In the genomic region with DNA sequence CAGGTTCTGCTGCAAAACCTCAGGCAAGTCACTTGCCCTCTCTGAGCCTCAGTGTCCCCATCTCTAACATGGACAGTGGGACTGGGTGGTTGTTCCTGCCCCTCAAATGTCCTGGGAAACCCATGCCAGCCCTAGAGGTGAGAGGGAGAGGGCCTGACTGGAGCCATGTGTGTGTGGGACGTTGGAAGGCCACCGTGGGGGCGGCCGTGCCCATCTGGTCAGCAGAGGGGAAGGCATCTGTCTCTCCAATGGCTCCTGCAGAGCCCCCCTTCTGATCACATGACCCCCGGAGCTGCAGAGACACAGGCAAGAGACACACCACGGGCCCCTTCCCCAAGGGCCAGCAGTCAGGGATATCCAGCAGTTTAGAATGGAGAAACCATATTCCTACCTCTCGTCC, we compare ENCODE assay signal across 9 cellular contexts. TPM values are rescaled to one million over a fixed set of nuclear protein-coding genes. Genes with fewer than 3 reads are reported as not detected.
DNase-seq lines count a peak whose midpoint lies in the region; ATAC-seq and TF ChIP-seq lines count a peak whose summit lies in the region.
"Had no signal": no experiment of that assay in that cellular context is flagged by ENCODE, and none has a peak within 500 bp of the region (broad histone marks: within the 10 kb centered on the region; RNA-seq: fewer than 3 reads in every experiment).

No MANE protein-coding gene starts in this region.

- H3K9me3 ChIP-seq in SK-N-SH (no peaks in the 10 kb centered on the region), esophagus squamous epithelium (no peaks in the 10 kb centered on the region), skeletal muscle tissue (ENCODE audit: control insufficient read depth in 3 of 3, low read length in 3 of 3) (no peaks in the 10 kb centered on the region)

- peaks cover 24% of the 10 kb centered on the region for H3K79me2 ChIP-seq in SK-N-SH (ENCODE audit: insufficient read depth)

- H3K4me3 ChIP-seq in SK-N-SH (ENCODE audit: low read depth in 2 of 2, low read length in 1 of 2) (peak overlapping the region; percentile 64 to 76), esophagus squamous epithelium (peak overlapping the region in 2 of 4 donors; percentile 71 to 74), skeletal muscle tissue (ENCODE audit: low read length in 3 of 3) (peak overlapping the region in 2 of 3 donors; percentile 13 to 52)

- TF ChIP-seq EP300 in SK-N-SH (IDR thresholded peaks at IDR 0.05; ENCODE audit: borderline replicate concordance in 1 of 2, low read depth in 1 of 2, low read length in 1 of 2): no peak

- 71% methylated on average over 7 of the region's 7 CpGs for WGBS in SK-N-SH (ENCODE audit: low lambda C conversion rate)
- WGBS in esophagus squamous epithelium, 2 donors: 64 to 84% methylated on average over 4 to 6 of the region's 7 CpGs

- ATAC-seq in SK-N-SH treated with all-trans-retinoic acid at 6 μM for 48 hours: no peak

- no peak for TF ChIP-seq CTCF in SK-N-SH (IDR thresholded peaks at IDR 0.05)
- no peak for TF ChIP-seq CTCF in esophagus squamous epithelium (IDR thresholded peaks at IDR 0.05)

- H3K27ac ChIP-seq in SK-N-SH (ENCODE audit: low read depth in 2 of 2, low read length in 1 of 2): peak overlapping the region; percentile 48 to 84; a peak in 2 of 4 replicates
- peak overlapping the region in 3 of 4 donors; percentile 34 to 69 (median 49) for H3K27ac ChIP-seq in esophagus squamous epithelium
- no peak overlapping the region for H3K27ac ChIP-seq in skeletal muscle tissue (ENCODE audit: low read depth, low read length)

- H2AFZ ChIP-seq in SK-N-SH (ENCODE audit: low read depth): no peak overlapping the region

- peak overlapping the region; percentile 90 for H3K4me2 ChIP-seq in SK-N-SH

- no peak for TF ChIP-seq POLR2A in esophagus squamous epithelium (IDR thresholded peaks at IDR 0.05)

- H3K36me3 ChIP-seq in SK-N-SH (replicated peaks in 1 of 2; ENCODE audit: control insufficient read depth in 1 of 2, insufficient read depth in 2 of 2, low read length in 1 of 2) (peaks cover 0 to 3% of the 10 kb centered on the region in 2 experiments), esophagus squamous epithelium (no peaks in the 10 kb centered on the region), skeletal muscle tissue (ENCODE audit: control insufficient read depth in 3 of 3, insufficient read depth in 3 of 3, low read length in 3 of 3) (no peaks in the 10 kb centered on the region)

- H3K4me1 ChIP-seq in SK-N-SH (ENCODE audit: control insufficient read depth in 1 of 2, insufficient read depth in 2 of 2, low read depth in 1 of 2, low read length in 1 of 2) (peaks cover 0 to 20% of the 10 kb centered on the region in 2 experiments; a peak in 1 of 4 replicates), esophagus squamous epithelium (peaks cover 12 to 40% (median 15%) of the 10 kb centered on the region in 3 donors), skeletal muscle tissue (ENCODE audit: control insufficient read depth in 3 of 3, insufficient read depth in 3 of 3, low read length in 3 of 3) (peaks cover 0 to 9% (median 8%) of the 10 kb centered on the region in 3 donors)

- H3F3A ChIP-seq in SK-N-SH (replicated peaks; ENCODE audit: insufficient read depth): peaks cover 15% of the 10 kb centered on the region

- H3K9ac ChIP-seq in SK-N-SH (peak overlapping the region; percentile 72; the same call in 1 of the 2 replicates), skeletal muscle tissue (ENCODE audit: low read depth in 1 of 3, low read length in 3 of 3) (peak overlapping the region in 1 of 3 donors; percentile 50)

- H3K27me3 ChIP-seq in SK-N-SH (ENCODE audit: insufficient read depth) (no peaks in the 10 kb centered on the region), esophagus squamous epithelium (peaks cover 0 to 29% (median 3%) of the 10 kb centered on the region in 4 donors), skeletal muscle tissue (ENCODE audit: control insufficient read depth in 3 of 3, insufficient read depth in 3 of 3, low read length in 3 of 3) (peaks cover 12 to 19% (median 17%) of the 10 kb centered on the region in 3 donors)

- CTCF ChIA-PET in SK-N-SH (lab: Yijun Ruan, JAX): interaction anchor here (0.6 to 2.0 kb wide), 4 partner anchors 9 to 102 kb away, joined by 3 to 8 read pairs (median 4); no protein-coding TSS in a partner anchor

- peak; percentile 64 for DNase-seq in SK-N-SH
- DNase-seq in esophagus squamous epithelium (lab: John Stamatoyannopoulos, UW): no peak
- DNase-seq in DMS79 (lab: John Stamatoyannopoulos, UW): no peak
- no peak for DNase-seq in OCI-M2 (lab: John Stamatoyannopoulos, UW; ENCODE audit: unreplicated experiment)
- DNase-seq: 8988T had no signal

- H3K9me2 ChIP-seq in SK-N-SH: no peaks in the 10 kb centered on the region

- H4K20me1 ChIP-seq in SK-N-SH (ENCODE audit: insufficient read depth): no peaks in the 10 kb centered on the region

- POLR2A ChIA-PET in SK-N-SH (lab: Yijun Ruan, JAX): no interaction called here

- no peak for TF ChIP-seq RAD21 in SK-N-SH (IDR thresholded peaks at IDR 0.05; ENCODE audit: low read length)

- intact Hi-C loops in esophagus squamous epithelium (cut with DNase I): no loop called here

TF ChIP-seq in SK-N-SH, 30 proteins besides CTCF, POLR2A, EP300 and RAD21 (continues in another document):
- TF ChIP-seq FOXM1 (IDR thresholded peaks at IDR 0.05; ENCODE audit: low read depth) (no peak), MXI1 (IDR thresholded peaks at IDR 0.05; ENCODE audit: low read depth, low read length) (no peak), EZH2phosphoT487 (IDR thresholded peaks at IDR 0.05; ENCODE audit: borderline replicate concordance, low read depth) (no peak), FOXJ3 (CRISPR knock-in tag; IDR thresholded peaks at IDR 0.05) (no peak), MEF2A (IDR thresholded peaks at IDR 0.05; ENCODE audit: borderline replicate concordance, low read depth) (no peak), TAF1 (IDR thresholded peaks at IDR 0.05; ENCODE audit: borderline replicate concordance, low read depth, low read length) (no peak), TEAD4 (IDR thresholded peaks at IDR 0.05; ENCODE audit: borderline replicate concordance, insufficient read depth) (no peak)
- TF ChIP-seq, protein P1, sequence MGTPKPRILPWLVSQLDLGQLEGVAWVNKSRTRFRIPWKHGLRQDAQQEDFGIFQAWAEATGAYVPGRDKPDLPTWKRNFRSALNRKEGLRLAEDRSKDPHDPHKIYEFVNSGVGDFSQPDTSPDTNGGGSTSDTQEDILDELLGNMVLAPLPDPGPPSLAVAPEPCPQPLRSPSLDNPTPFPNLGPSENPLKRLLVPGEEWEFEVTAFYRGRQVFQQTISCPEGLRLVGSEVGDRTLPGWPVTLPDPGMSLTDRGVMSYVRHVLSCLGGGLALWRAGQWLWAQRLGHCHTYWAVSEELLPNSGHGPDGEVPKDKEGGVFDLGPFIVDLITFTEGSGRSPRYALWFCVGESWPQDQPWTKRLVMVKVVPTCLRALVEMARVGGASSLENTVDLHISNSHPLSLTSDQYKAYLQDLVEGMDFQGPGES (IDR thresholded peaks at IDR 0.05; ENCODE audit: low read depth, low read length): no peak

TF ChIP-seq in SK-N-SH treated with all-trans-retinoic acid at 6 μM for 48 hours, 23 proteins besides CTCF, POLR2A, EP300 and RAD21 (continues in another document):
- TF ChIP-seq, protein P2, sequence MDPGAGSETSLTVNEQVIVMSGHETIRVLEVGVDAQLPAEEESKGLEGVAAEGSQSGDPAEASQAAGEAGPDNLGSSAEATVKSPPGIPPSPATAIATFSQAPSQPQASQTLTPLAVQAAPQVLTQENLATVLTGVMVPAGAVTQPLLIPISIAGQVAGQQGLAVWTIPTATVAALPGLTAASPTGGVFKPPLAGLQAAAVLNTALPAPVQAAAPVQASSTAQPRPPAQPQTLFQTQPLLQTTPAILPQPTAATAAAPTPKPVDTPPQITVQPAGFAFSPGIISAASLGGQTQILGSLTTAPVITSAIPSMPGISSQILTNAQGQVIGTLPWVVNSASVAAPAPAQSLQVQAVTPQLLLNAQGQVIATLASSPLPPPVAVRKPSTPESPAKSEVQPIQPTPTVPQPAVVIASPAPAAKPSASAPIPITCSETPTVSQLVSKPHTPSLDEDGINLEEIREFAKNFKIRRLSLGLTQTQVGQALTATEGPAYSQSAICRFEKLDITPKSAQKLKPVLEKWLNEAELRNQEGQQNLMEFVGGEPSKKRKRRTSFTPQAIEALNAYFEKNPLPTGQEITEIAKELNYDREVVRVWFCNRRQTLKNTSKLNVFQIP (CRISPR knock-in tag; IDR thresholded peaks at IDR 0.05; ENCODE audit: borderline replicate concordance, low read depth): no peak
- TF ChIP-seq, protein P3, sequence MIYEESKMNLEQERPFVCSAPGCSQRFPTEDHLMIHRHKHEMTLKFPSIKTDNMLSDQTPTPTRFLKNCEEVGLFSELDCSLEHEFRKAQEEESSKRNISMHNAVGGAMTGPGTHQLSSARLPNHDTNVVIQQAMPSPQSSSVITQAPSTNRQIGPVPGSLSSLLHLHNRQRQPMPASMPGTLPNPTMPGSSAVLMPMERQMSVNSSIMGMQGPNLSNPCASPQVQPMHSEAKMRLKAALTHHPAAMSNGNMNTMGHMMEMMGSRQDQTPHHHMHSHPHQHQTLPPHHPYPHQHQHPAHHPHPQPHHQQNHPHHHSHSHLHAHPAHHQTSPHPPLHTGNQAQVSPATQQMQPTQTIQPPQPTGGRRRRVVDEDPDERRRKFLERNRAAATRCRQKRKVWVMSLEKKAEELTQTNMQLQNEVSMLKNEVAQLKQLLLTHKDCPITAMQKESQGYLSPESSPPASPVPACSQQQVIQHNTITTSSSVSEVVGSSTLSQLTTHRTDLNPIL (CRISPR knock-in tag; IDR thresholded peaks at IDR 0.05; ENCODE audit: low read depth): no peak
- TF ChIP-seq ZC3H10 (CRISPR knock-in tag; IDR thresholded peaks at IDR 0.05) (no peak), OSR1 (CRISPR knock-in tag; IDR thresholded peaks at IDR 0.05) (no peak)

RNA-seq across cellular contexts. Expression of a gene that starts 1.7 kb away (rescaled TPM):
- 31.0 and 35.7 TPM in 2 replicates for polyA plus RNA-seq in SK-N-SH (2012; rRNA removed)
- polyA plus RNA-seq in SK-N-SH (2012; cell fraction: cytosol; rRNA removed): 10.3 and 15.7 TPM in 2 replicates
- 167 and 203 TPM in 2 replicates for polyA plus RNA-seq in SK-N-SH (2012; cell fraction: nucleus; rRNA removed)
- total RNA-seq in esophagus squamous epithelium (1 to 10 TPM; 1.3 to 9.7 (median 1.6) TPM), skeletal muscle tissue (20.4 TPM)

RNA-seq across cellular contexts. Expression of a gene that starts 13.5 kb away (rescaled TPM):
- polyA plus RNA-seq in SK-N-SH (2012; rRNA removed): 36.6 and 37.0 TPM in 2 replicates
- polyA plus RNA-seq in SK-N-SH (2012; cell fraction: cytosol; rRNA removed): 21.4 and 22.4 TPM in 2 replicates
- polyA plus RNA-seq in SK-N-SH (2012; cell fraction: nucleus; rRNA removed): 98.3 and 112 TPM in 2 replicates
- total RNA-seq in esophagus squamous epithelium (10 to 100 TPM; 31.0 to 74.6 (median 43.7) TPM), skeletal muscle tissue (12.0 TPM)

RNA-seq across cellular contexts. Expression of a gene that starts 44.8 kb away (rescaled TPM):
- polyA plus RNA-seq in SK-N-SH (2012; rRNA removed): 79.4 and 109 TPM in 2 replicates
- 53.9 and 87.3 TPM in 2 replicates for polyA plus RNA-seq in SK-N-SH (2012; cell fraction: cytosol; rRNA removed)
- polyA plus RNA-seq in SK-N-SH (2012; cell fraction: nucleus; rRNA removed): 44.6 and 72.8 TPM in 2 replicates
- total RNA-seq in esophagus squamous epithelium (100 to 1,000 TPM; 124 to 214 (median 162) TPM), skeletal muscle tissue (7.8 TPM)

RNA-seq across cellular contexts. Expression of a gene that starts 55.6 kb away (rescaled TPM):
- not detected in 2 replicates for polyA plus RNA-seq in SK-N-SH (2012; rRNA removed)
- not detected in 2 replicates for polyA plus RNA-seq in SK-N-SH (2012; cell fraction: cytosol; rRNA removed)
- polyA plus RNA-seq in SK-N-SH (2012; cell fraction: nucleus; rRNA removed): not detected in 2 replicates
- total RNA-seq in esophagus squamous epithelium (100 to 1,000 TPM in 3 of 4 donors, 10 to 100 TPM in 1; 36.2 to 931 (median 809) TPM), skeletal muscle tissue (2.1 TPM)
- total RNA-seq: pulmonary artery endothelial cell; T-helper 1 cell treated with Interleukin-12 subunit alpha and Interleukin-12 subunit beta and Interleukin-4 antibody, amounts not matched to agents 30 ng/mL and 1 ng/mL, for 36 hours had no signal

Comparison
In these comparisons a context has a peak if more than half of its experiments do, and no peak if none do; other contexts are left out.
1. RNA of a gene that starts 44.8 kb away (total RNA-seq): 124 to 214 TPM in esophagus squamous epithelium; 7.8 TPM in skeletal muscle tissue (single experiment); every median in the first group is over 10 times any median in the second.